Comparison of ENCODE assay signal across 18 cellular contexts in the genomic region with DNA sequence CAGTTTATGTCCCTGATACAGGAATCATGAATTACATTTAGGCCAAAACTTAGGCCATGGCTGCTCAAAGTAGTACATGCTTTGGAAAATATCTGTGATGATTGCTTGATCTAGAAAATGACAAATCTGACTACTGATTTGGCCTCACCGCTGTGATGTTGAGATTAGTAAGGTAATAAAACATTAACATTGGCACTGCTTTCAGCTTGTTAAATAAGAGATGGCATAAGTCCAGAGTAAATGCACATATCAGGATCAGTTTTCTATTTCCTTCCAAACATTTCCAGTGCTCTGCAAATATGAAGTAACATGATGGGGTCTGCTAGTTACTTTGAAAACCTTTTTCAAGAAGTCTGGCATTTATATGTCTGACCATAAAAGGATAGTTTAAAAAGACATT.
"Had no signal": no experiment of that assay in that cellular context is flagged by ENCODE, and none has a peak within 500 bp of the region (broad histone marks: within the 10 kb centered on the region; RNA-seq: fewer than 3 reads in every experiment).

No MANE protein-coding gene starts in this region.

- ATAC-seq: activated CD4-positive, alpha-beta T cell treated with anti-CD3 and anti-CD28 coated beads for 36 hours; effector memory CD8-positive, alpha-beta T cell; left lung; WTC11 had no signal

- H3K27ac Mint-ChIP-seq: activated CD4-positive, alpha-beta memory T cell treated with anti-CD3 and anti-CD28 coated beads for 36 hours; activated CD4-positive, alpha-beta T cell treated with anti-CD3 and anti-CD28 coated beads for 36 hours; activated naive CD8-positive, alpha-beta T cell; activated T-helper 1 cell treated with anti-CD3 and anti-CD28 coated beads, Interleukin-12 subunit alpha, Interleukin-12 subunit beta, Interleukin-2, Interleukin-4 antibody, amounts not matched to agents 30 ng/mL and 10 ng/mL and 1 ng/mL, durations not matched to agents 14 hours and 24 hours and 36 hours; effector memory CD8-positive, alpha-beta T cell; stimulated activated naive CD8-positive, alpha-beta T cell treated with anti-CD3 and anti-CD28 coated beads, Interleukin-15, Interleukin-2, amounts not matched to agents 100 ng/mL and 50 ng/mL, for 24 hours; T-helper 2 cell treated with Interferon-gamma antibody and Interleukin-4, amounts not matched to agents 5 μg/mL and 100 μg/mL, for 36 hours; WTC11 had no signal

- FAIRE-seq: keratinocyte, TTC549, urothelium cell line had no signal

- DNase-seq: activated CD4-positive, alpha-beta memory T cell treated with anti-CD3 and anti-CD28 coated beads for 36 hours; activated CD4-positive, alpha-beta T cell treated with anti-CD3 and anti-CD28 coated beads for 36 hours; activated T-cell treated with anti-CD3 and anti-CD28 coated beads for 4 hours; effector memory CD8-positive, alpha-beta T cell; hippocampal formation; left lung; occipital lobe; stimulated activated CD4-positive, alpha-beta T cell treated with anti-CD3 and anti-CD28 coated beads, Interleukin-12 subunit alpha, Interleukin-12 subunit beta, amount 100 ng/mL, for 4 hours; stimulated activated CD4-positive, alpha-beta T cell treated with anti-CD3 and anti-CD28 coated beads, Interleukin-1b, Interleukin-23, amount 100 ng/mL, for 48 hours had no signal

- H3K4me3 ChIP-seq: left lung, tibial nerve had no signal

- H3K36me3 Mint-ChIP-seq: activated CD4-positive, alpha-beta memory T cell treated with anti-CD3 and anti-CD28 coated beads for 36 hours; activated naive CD8-positive, alpha-beta T cell; WTC11 had no signal

- H3K9me3 ChIP-seq: left lung, tibial nerve had no signal

- H3K4me1 ChIP-seq: left lung, tibial nerve had no signal

- H3K27ac ChIP-seq: left lung, tibial nerve had no signal

- H3K4me3 Mint-ChIP-seq: activated CD4-positive, alpha-beta memory T cell treated with anti-CD3 and anti-CD28 coated beads for 36 hours; activated CD4-positive, alpha-beta T cell treated with anti-CD3 and anti-CD28 coated beads for 36 hours; activated naive CD8-positive, alpha-beta T cell; activated T-helper 1 cell treated with anti-CD3 and anti-CD28 coated beads, Interleukin-12 subunit alpha, Interleukin-12 subunit beta, Interleukin-2, Interleukin-4 antibody, amounts not matched to agents 30 ng/mL and 10 ng/mL and 1 ng/mL, durations not matched to agents 14 hours and 24 hours and 36 hours; effector memory CD8-positive, alpha-beta T cell; stimulated activated naive CD8-positive, alpha-beta T cell treated with anti-CD3 and anti-CD28 coated beads, Interleukin-15, Interleukin-2, amounts not matched to agents 100 ng/mL and 50 ng/mL, for 24 hours; T-helper 2 cell treated with Interferon-gamma antibody and Interleukin-4, amounts not matched to agents 5 μg/mL and 100 μg/mL, for 36 hours; WTC11 had no signal

- H3K36me3 ChIP-seq: left lung, tibial nerve had no signal

- H3K9me3 Mint-ChIP-seq: activated CD4-positive, alpha-beta memory T cell treated with anti-CD3 and anti-CD28 coated beads for 36 hours; activated T-helper 1 cell treated with anti-CD3 and anti-CD28 coated beads, Interleukin-12 subunit alpha, Interleukin-12 subunit beta, Interleukin-2, Interleukin-4 antibody, amounts not matched to agents 30 ng/mL and 10 ng/mL and 1 ng/mL, durations not matched to agents 14 hours and 24 hours and 36 hours; effector memory CD8-positive, alpha-beta T cell; stimulated activated naive CD8-positive, alpha-beta T cell treated with anti-CD3 and anti-CD28 coated beads, Interleukin-15, Interleukin-2, amounts not matched to agents 100 ng/mL and 50 ng/mL, for 24 hours; T-helper 2 cell treated with Interferon-gamma antibody and Interleukin-4, amounts not matched to agents 5 μg/mL and 100 μg/mL, for 36 hours; WTC11 had no signal

- H3K27me3 ChIP-seq: left lung, tibial nerve had no signal

- H3K4me1 Mint-ChIP-seq: activated CD4-positive, alpha-beta T cell treated with anti-CD3 and anti-CD28 coated beads for 36 hours; WTC11 had no signal

- H3K27me3 Mint-ChIP-seq: activated CD4-positive, alpha-beta memory T cell treated with anti-CD3 and anti-CD28 coated beads for 36 hours; activated CD4-positive, alpha-beta T cell treated with anti-CD3 and anti-CD28 coated beads for 36 hours; activated naive CD8-positive, alpha-beta T cell; effector memory CD8-positive, alpha-beta T cell; stimulated activated naive CD8-positive, alpha-beta T cell treated with anti-CD3 and anti-CD28 coated beads, Interleukin-15, Interleukin-2, amounts not matched to agents 100 ng/mL and 50 ng/mL, for 24 hours had no signal
